25 cellular contexts compared by ENCODE assay signal in genomic region chr10:25614652-25615051, GRCh38.
"Had no signal": no experiment of that assay in that cellular context is flagged by ENCODE, and none has a peak within 500 bp of the region (broad histone marks: within the 10 kb centered on the region; RNA-seq: fewer than 3 reads in every experiment).

No MANE protein-coding gene starts in this region.

- H3K4me1 ChIP-seq: neural progenitor cell, psoas muscle, right lobe of liver, sigmoid colon, stomach, thyroid gland, tibial nerve, upper lobe of left lung, vagina had no signal

- H3K36me3 ChIP-seq: neural progenitor cell, ovary, right lobe of liver, sigmoid colon, stomach, thoracic aorta, thyroid gland, tibial nerve, upper lobe of left lung, vagina had no signal

- FAIRE-seq: small intestine, urothelium cell line had no signal

- H3K27ac ChIP-seq: neural progenitor cell, ovary, parathyroid adenoma, psoas muscle, right lobe of liver, sigmoid colon, stomach, thoracic aorta, thyroid gland, tibial nerve, upper lobe of left lung, vagina had no signal

- DNase-seq: occipital lobe; ovary; posterior cingulate gyrus; psoas muscle; right cardiac atrium; right lobe of liver; sigmoid colon; small intestine; stimulated activated CD4-positive, alpha-beta T cell treated with anti-CD3 and anti-CD28 coated beads, Interleukin-15, amount 100 ng/mL, for 24 hours; stimulated activated CD4-positive, alpha-beta T cell treated with anti-CD3 and anti-CD28 coated beads, Interleukin-2, amount 100 ng/mL, for 24 hours; stimulated activated CD4-positive, alpha-beta T cell treated with anti-CD3 and anti-CD28 coated beads, Interleukin-2, amount 100 ng/mL, for 48 hours; stimulated activated CD4-positive, alpha-beta T cell treated with anti-CD3 and anti-CD28 coated beads, Interleukin-4, amount 100 ng/mL, for 24 hours; stimulated activated naive B cell treated with anti-CD40 and anti-IgM and Interleukin-4, amounts not matched to agents 10 μg/mL and 1 μg/mL and 100 μg/mL, for 72 hours; stimulated activated naive CD4-positive, alpha-beta T cell treated with Interleukin-2 at 50 U/mL for 16 hours; stomach; thyroid gland; trophoblast cell; upper lobe of left lung had no signal

- H3K9me3 ChIP-seq: ovary, right lobe of liver, sigmoid colon, thyroid gland, upper lobe of left lung, vagina had no signal

- H3K27me3 ChIP-seq: neural progenitor cell, ovary, right lobe of liver, sigmoid colon, stomach, thyroid gland, tibial nerve, upper lobe of left lung, vagina had no signal

- H3K4me3 ChIP-seq: neural progenitor cell, ovary, psoas muscle, right lobe of liver, sigmoid colon, stomach, thoracic aorta, thyroid gland, tibial nerve, upper lobe of left lung, vagina had no signal

- ATAC-seq: psoas muscle; right cardiac atrium; right lobe of liver; stimulated activated effector memory CD8-positive, alpha-beta T cell treated with anti-CD3 and anti-CD28 coated beads, Interleukin-12 subunit alpha, Interleukin-12 subunit beta, amount 100 ng/mL, for 72 hours; stimulated activated naive B cell treated with anti-CD40 and anti-IgM and Interleukin-4, amounts not matched to agents 10 μg/mL and 1 μg/mL and 100 μg/mL, for 72 hours had no signal
